9 cellular contexts compared by ENCODE assay signal in the genomic region with DNA sequence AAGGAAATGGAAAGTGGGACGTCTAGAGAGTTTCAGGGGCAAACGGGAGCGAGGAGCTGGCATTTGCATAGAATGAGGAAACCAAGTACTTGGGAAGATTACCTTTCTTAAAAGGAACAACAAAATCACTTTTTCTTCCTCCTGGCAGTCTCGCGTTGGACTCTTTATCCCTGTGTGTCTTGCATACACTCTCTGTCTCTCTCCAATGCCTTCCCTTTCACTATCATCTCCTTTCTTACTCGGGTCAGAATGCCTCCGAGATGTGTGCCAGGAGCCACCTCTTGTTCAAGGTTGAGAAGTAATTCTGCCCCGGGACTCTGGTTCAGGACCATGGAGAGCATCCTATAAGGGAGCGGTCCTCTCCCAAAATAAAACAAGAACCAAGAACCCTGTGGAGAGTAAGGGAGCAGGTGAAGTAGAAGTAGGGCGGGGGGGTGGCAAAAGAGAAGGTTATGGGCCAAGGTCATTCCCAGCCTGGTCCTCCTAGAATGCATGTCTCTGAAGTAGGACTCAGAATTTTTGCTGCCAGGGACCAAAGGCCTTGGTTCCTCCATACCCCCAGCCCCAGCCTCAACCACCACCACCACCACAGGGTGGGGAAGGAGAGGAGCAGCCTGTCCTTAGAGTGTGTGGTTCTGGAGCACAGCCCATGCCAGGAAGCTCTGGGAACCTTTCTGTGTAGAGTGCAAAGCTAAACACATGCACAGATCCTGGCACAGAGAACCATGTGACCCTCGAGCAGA.
DNase-seq lines count a peak whose midpoint lies in the region; ATAC-seq and TF ChIP-seq lines count a peak whose summit lies in the region.
"Had no signal": no experiment of that assay in that cellular context is flagged by ENCODE, and none has a peak within 500 bp of the region (broad histone marks: within the 10 kb centered on the region; RNA-seq: fewer than 3 reads in every experiment).

No MANE protein-coding gene starts in this region.

- H3K4me3 Mint-ChIP-seq in stimulated activated naive CD8-positive, alpha-beta T cell treated with anti-CD3 and anti-CD28 coated beads, Interleukin-15, amount 100 ng/mL, for 72 hours: no peak overlapping the region

- no peak overlapping the region for H3K27ac Mint-ChIP-seq in stimulated activated naive CD8-positive, alpha-beta T cell treated with anti-CD3 and anti-CD28 coated beads, Interleukin-15, amount 100 ng/mL, for 72 hours

- DNase-seq in stimulated activated naive CD8-positive, alpha-beta T cell treated with anti-CD3 and anti-CD28 coated beads, Interleukin-15, Interleukin-2, amounts not matched to agents 100 U/mL and 50 U/mL, for 24 hours: peak; percentile 23
- DNase-seq in stimulated activated naive CD8-positive, alpha-beta T cell treated with anti-CD3 and anti-CD28 coated beads, Interleukin-15, amount 100 ng/mL, for 72 hours: no peak
- DNase-seq in SJCRH30 (peak; percentile 29 to 66), fibroblast of the aortic adventitia (ENCODE audit: low read depth) (peak; percentile 58), NCI-H2196 treated with DMSO at 0.1 percent for 48 hours (lab: John Stamatoyannopoulos, UW; ENCODE audit: unreplicated experiment) (no peak), occipital lobe (lab: John Stamatoyannopoulos, UW) (no peak)

- no peaks in the 10 kb centered on the region for H3K4me1 ChIP-seq in SJCRH30

- H3K36me3 ChIP-seq in SJCRH30: no peaks in the 10 kb centered on the region

- H3K4me3 ChIP-seq in SJCRH30: no peak overlapping the region
- H3K4me3 ChIP-seq in fibroblast of the aortic adventitia (ENCODE audit: low read depth, low read length): no peak overlapping the region

- peaks cover 91% of the 10 kb centered on the region for H3K27me3 Mint-ChIP-seq in stimulated activated naive CD8-positive, alpha-beta T cell treated with anti-CD3 and anti-CD28 coated beads, Interleukin-15, amount 100 ng/mL, for 72 hours

- no peak overlapping the region for H3K27ac ChIP-seq in SJCRH30
- H3K27ac ChIP-seq: epithelial cell of prostate had no signal

- H3K9me3 Mint-ChIP-seq in stimulated activated naive CD8-positive, alpha-beta T cell treated with anti-CD3 and anti-CD28 coated beads, Interleukin-15, amount 100 ng/mL, for 72 hours: no peaks in the 10 kb centered on the region

- no peak for ATAC-seq in stimulated activated naive CD8-positive, alpha-beta T cell treated with anti-CD3 and anti-CD28 coated beads, Interleukin-15, Interleukin-2, amounts not matched to agents 100 U/mL and 50 U/mL, for 24 hours
- ATAC-seq in stimulated activated naive CD8-positive, alpha-beta T cell treated with anti-CD3 and anti-CD28 coated beads, Interleukin-15, amount 100 ng/mL, for 72 hours: no peak
- ATAC-seq in HG03439 (IDR thresholded peaks at IDR 0.05; ENCODE audit: unreplicated experiment): no peak
- no peak for ATAC-seq in GM21737 (IDR thresholded peaks at IDR 0.05; ENCODE audit: unreplicated experiment)

- peaks cover 8% of the 10 kb centered on the region for H3K4me1 Mint-ChIP-seq in stimulated activated naive CD8-positive, alpha-beta T cell treated with anti-CD3 and anti-CD28 coated beads, Interleukin-15, amount 100 ng/mL, for 72 hours

- peaks cover 11% of the 10 kb centered on the region; the same call in 1 of the 2 replicates for H3K27me3 ChIP-seq in SJCRH30

- no peaks in the 10 kb centered on the region for H3K9me3 ChIP-seq in SJCRH30 (replicated peaks)

- no peak for TF ChIP-seq CTCF in fibroblast of the aortic adventitia (IDR thresholded peaks at IDR 0.05; ENCODE audit: insufficient read depth, low read length)

Comparison
In these comparisons a context has a peak if more than half of its experiments do, and no peak if none do; other contexts are left out.
1. DNase-seq: peak in stimulated activated naive CD8-positive, alpha-beta T cell treated with anti-CD3 and anti-CD28 coated beads, Interleukin-15, Interleukin-2, amounts not matched to agents 100 U/mL and 50 U/mL, for 24 hours (single experiment), SJCRH30 (2 of 2) and fibroblast of the aortic adventitia (single experiment); none in stimulated activated naive CD8-positive, alpha-beta T cell treated with anti-CD3 and anti-CD28 coated beads, Interleukin-15, amount 100 ng/mL, for 72 hours (0 of 2), NCI-H2196 treated with DMSO at 0.1 percent for 48 hours (single experiment) and occipital lobe (single experiment).